8 cellular contexts compared by ENCODE assay signal in genomic region chr22:24421428-24421931, GRCh38. TPM values are rescaled to one million over a fixed set of nuclear protein-coding genes. Genes with fewer than 3 reads are reported as not detected.
DNase-seq lines count a peak whose midpoint lies in the region; ATAC-seq and TF ChIP-seq lines count a peak whose summit lies in the region.

No MANE protein-coding gene starts in this region.

- DNase-seq in left ventricle myocardium inferior (no peak), heart left ventricle (no peak), RPMI8226 (peak; percentile 65), putamen (ENCODE audit: low spot score) (no peak), lower leg skin (ENCODE audit: low spot score in 2 of 2) (no peak)
- peak; percentile 19 for DNase-seq in effector CD4-positive, alpha-beta T cell
- DNase-seq in stimulated activated naive CD8-positive, alpha-beta T cell treated with anti-CD3 and anti-CD28 coated beads, Interleukin-15, Interleukin-2, amounts not matched to agents 100 U/mL and 50 U/mL, for 24 hours = no peak

- H3K27ac ChIP-seq in left ventricle myocardium inferior (replicated peaks) (peak overlapping the region; percentile 79), heart left ventricle (no peak overlapping the region)

- no peak for ATAC-seq in heart left ventricle
- peak; percentile 24 for ATAC-seq in stimulated activated naive CD8-positive, alpha-beta T cell treated with anti-CD3 and anti-CD28 coated beads, Interleukin-15, Interleukin-2, amounts not matched to agents 100 U/mL and 50 U/mL, for 24 hours
- no peak for ATAC-seq in GM18517 (IDR thresholded peaks at IDR 0.05; ENCODE audit: unreplicated experiment)

- no peaks in the 10 kb centered on the region for H3K27me3 ChIP-seq in left ventricle myocardium inferior (ENCODE audit: low read depth)
- H3K27me3 ChIP-seq in heart left ventricle = no peaks in the 10 kb centered on the region

- TF ChIP-seq POLR2A in heart left ventricle (IDR thresholded peaks at IDR 0.05) = no peak
- no peak for TF ChIP-seq POLR2A in lower leg skin (IDR thresholded peaks at IDR 0.05)

- TF ChIP-seq CTCF in left ventricle myocardium inferior (IDR thresholded peaks at IDR 0.05; ENCODE audit: borderline replicate concordance) (no peak), heart left ventricle (IDR thresholded peaks at IDR 0.05) (peak in 5 of 12 donors; percentile 9 to 32 (median 25)), lower leg skin (IDR thresholded peaks at IDR 0.05) (no peak)

- 57 to 67% (median 59%) methylated on average over 3 to 9 of the region's 9 CpGs for WGBS in heart left ventricle, 4 donors
- WGBS in lower leg skin, 2 donors = 50 to 57% methylated on average over 9 of the region's 9 CpGs

- no peaks in the 10 kb centered on the region for H3K9me3 ChIP-seq in left ventricle myocardium inferior (replicated peaks)
- H3K9me3 ChIP-seq in heart left ventricle = no peaks in the 10 kb centered on the region

- no peaks in the 10 kb centered on the region for H3K36me3 ChIP-seq in left ventricle myocardium inferior
- H3K36me3 ChIP-seq in heart left ventricle = peaks cover 0 to 9% (median 5%) of the 10 kb centered on the region in 9 donors

- H3K4me1 ChIP-seq in left ventricle myocardium inferior (peaks cover 68% of the 10 kb centered on the region), heart left ventricle (peaks cover 0 to 67% (median 41%) of the 10 kb centered on the region in 12 donors)

- H3K4me3 ChIP-seq in left ventricle myocardium inferior (no peak overlapping the region), heart left ventricle (no peak overlapping the region), lower leg skin (ENCODE audit: low read depth, poor library complexity, severe bottlenecking) (no peak overlapping the region)

- intact Hi-C loops in left ventricle myocardium inferior (cut with micrococcal nuclease) (loop anchor here (10.0 kb wide), 1 partner anchor 63 kb away; no protein-coding TSS in a partner anchor), heart left ventricle (cut with DNase I) (loop anchor here in 8 of 10 donors (5.0 kb wide), 6 partner anchors 61 to 101 kb away; no protein-coding TSS in a partner anchor), lower leg skin (cut with DNase I; ENCODE audit: low total_unique reads) (loop anchor here (5.0 kb wide), 1 partner anchor 101 kb away; no protein-coding TSS in a partner anchor)

RNA-seq across cellular contexts. Expression of gene ADORA2A, which starts 5.9 kb away (rescaled TPM):
- total RNA-seq in left ventricle myocardium inferior (3.6 TPM), heart left ventricle (10 to 100 TPM in 1 of 9 donors, 1 to 10 TPM in 8; 1.5 to 12.1 (median 4.5) TPM), lower leg skin (1 to 10 TPM in 2 of 4 donors, under 1 TPM in 2; 0.39 to 8.4 (median 1.3) TPM)
- polyA plus RNA-seq in heart left ventricle = 1 to 10 TPM; 3.9 to 5.5 TPM

Comparison
In these comparisons a context has a peak if more than half of its experiments do, and no peak if none do; other contexts are left out.
1. DNase-seq: peak in RPMI8226 (single experiment) and effector CD4-positive, alpha-beta T cell (single experiment); none in left ventricle myocardium inferior (single experiment), heart left ventricle (0 of 5), stimulated activated naive CD8-positive, alpha-beta T cell treated with anti-CD3 and anti-CD28 coated beads, Interleukin-15, Interleukin-2, amounts not matched to agents 100 U/mL and 50 U/mL, for 24 hours (single experiment), putamen (single experiment) and lower leg skin (0 of 2).